ENCODE assay signal across 8 cellular contexts in genomic region chr12:94458882-94459772, GRCh38. TPM values are rescaled to one million over a fixed set of nuclear protein-coding genes. Genes with fewer than 3 reads are reported as not detected.
A peak's percentile ranks its signal among the peaks of the same experiment; 100 is the strongest.
DNase-seq lines count a peak whose midpoint lies in the region; ATAC-seq, FAIRE-seq and TF ChIP-seq lines count a peak whose summit lies in the region.

No MANE protein-coding gene starts in this region.

- DNase-seq in A172 (ENCODE audit: low spot score): peak; percentile 1
- DNase-seq in GM12892 (ENCODE audit: insufficient read length): no peak
- peak; percentile 28 for DNase-seq in NCI-H748 treated with DMSO at 0.1 percent for 48 hours (lab: John Stamatoyannopoulos, UW)
- peak in 2 of 4 experiments; percentile 8 to 9 for DNase-seq in K562 (ENCODE audit: extremely low read depth in 1 of 4, low spot score in 3 of 4)
- peak in 2 of 3 donors; percentile 11 to 17 for DNase-seq in immature natural killer cell
- no peak for DNase-seq in stimulated activated effector memory CD8-positive, alpha-beta T cell treated with anti-CD3 and anti-CD28 coated beads, Interleukin-12 subunit alpha, Interleukin-12 subunit beta, amount 100 ng/mL, for 72 hours (ENCODE audit: low spot score in 2 of 2)
- no peak for DNase-seq in NCI-H446 treated with DMSO at 0.1 percent for 48 hours (lab: John Stamatoyannopoulos, UW)

- H3K36me3 ChIP-seq in K562 (ENCODE audit: control insufficient read depth, insufficient read depth, low read length): peaks cover 25% of the 10 kb centered on the region; the same call in 2 of the 3 replicates

- under 1% methylated on average over 18 of the region's 28 CpGs for WGBS in K562 (ENCODE audit: insufficient coverage, low coverage, missing lambda C conversion rate)

- H3K4me2 ChIP-seq in K562 (ENCODE audit: insufficient read depth, low read length): peak overlapping the region; percentile 83

- peak overlapping the region; percentile 93 for H2AFZ ChIP-seq in K562 (ENCODE audit: low read depth, low read length)

- CTCF ChIA-PET in K562 (lab: Yijun Ruan, JAX; ENCODE audit: low intra/inter-chr PET ratio): no interaction called here

- POLR2A ChIA-PET in K562 (lab: Yijun Ruan, JAX): interaction anchor here (0.7 to 1.6 kb wide), 5 partner anchors 10 to 902 kb away, joined by 3 to 6 read pairs (median 4); no protein-coding TSS in a partner anchor

- peak overlapping the region; percentile 85 for H3K27ac ChIP-seq in K562 (ENCODE audit: extremely low read depth, low read depth, low read length)

- H4K20me1 ChIP-seq in K562 (replicated peaks; ENCODE audit: control insufficient read depth, insufficient read depth, low read length): no peaks in the 10 kb centered on the region

- H3K9me1 ChIP-seq in K562 (ENCODE audit: control insufficient read depth, insufficient read depth, low read length): no peaks in the 10 kb centered on the region

- in situ Hi-C loops in K562 (cut with MboI): no loop called here

- H3K4me1 ChIP-seq in K562 (replicated peaks in 1 of 2; ENCODE audit: control insufficient read depth in 2 of 2, insufficient read depth in 2 of 2, low read length in 2 of 2): peaks cover 0 to 10% of the 10 kb centered on the region in 2 experiments; a peak in 4 of 5 replicates

- peak; percentile 62 for FAIRE-seq in GM12892 (lab: Jason Lieb, UNC)
- FAIRE-seq in K562 (lab: Jason Lieb, UNC): peak; percentile 26

- peak overlapping the region; percentile 91 to 95 for H3K9ac ChIP-seq in K562 (ENCODE audit: insufficient read depth in 1 of 2, low read depth in 2 of 2, low read length in 2 of 2)

- peaks cover 58% of the 10 kb centered on the region for H3K79me2 ChIP-seq in K562 (ENCODE audit: control insufficient read depth, insufficient read depth, low read length)

- peak overlapping the region; percentile 89 to 96 (median 94) for H3K27ac Mint-ChIP-seq in immature natural killer cell
- peak overlapping the region; percentile 94 for H3K27ac Mint-ChIP-seq in stimulated activated effector memory CD8-positive, alpha-beta T cell treated with anti-CD3 and anti-CD28 coated beads, Interleukin-12 subunit alpha, Interleukin-12 subunit beta, amount 100 ng/mL, for 72 hours

- H3K36me3 Mint-ChIP-seq in immature natural killer cell: peaks cover 4 to 7% (median 4%) of the 10 kb centered on the region in 3 donors
- H3K36me3 Mint-ChIP-seq in stimulated activated effector memory CD8-positive, alpha-beta T cell treated with anti-CD3 and anti-CD28 coated beads, Interleukin-12 subunit alpha, Interleukin-12 subunit beta, amount 100 ng/mL, for 72 hours: peaks cover 21% of the 10 kb centered on the region

- no peaks in the 10 kb centered on the region for H3K9me3 Mint-ChIP-seq in immature natural killer cell
- no peaks in the 10 kb centered on the region for H3K9me3 Mint-ChIP-seq in stimulated activated effector memory CD8-positive, alpha-beta T cell treated with anti-CD3 and anti-CD28 coated beads, Interleukin-12 subunit alpha, Interleukin-12 subunit beta, amount 100 ng/mL, for 72 hours

- peak overlapping the region; percentile 92 to 97 (median 95) for H3K4me3 Mint-ChIP-seq in immature natural killer cell
- peak overlapping the region; percentile 93 for H3K4me3 Mint-ChIP-seq in stimulated activated effector memory CD8-positive, alpha-beta T cell treated with anti-CD3 and anti-CD28 coated beads, Interleukin-12 subunit alpha, Interleukin-12 subunit beta, amount 100 ng/mL, for 72 hours

- intact Hi-C loops in K562 (cut with micrococcal nuclease): no loop called here

- no peak for TF ChIP-seq POLR2A in GM12892 (IDR thresholded peaks at IDR 0.05; ENCODE audit: low read depth, low read length)
- TF ChIP-seq POLR2A in K562 (conservative IDR thresholded peaks at IDR 0.05): no peak

- no peak; a peak in 1 of 4 replicates for TF ChIP-seq RAD21 in K562 (CRISPR knock-in tag; conservative IDR thresholded peaks at IDR 0.05 in 1 of 2, IDR thresholded peaks at IDR 0.05 in 1 of 2)

- BruUV-seq in K562 (replicated peaks; lab: Mats Ljungman, UMichigan): TSS peak; percentile 75

- H3K4me1 Mint-ChIP-seq in immature natural killer cell: peaks cover 20 to 33% of the 10 kb centered on the region in 2 donors
- peaks cover 23% of the 10 kb centered on the region for H3K4me1 Mint-ChIP-seq in stimulated activated effector memory CD8-positive, alpha-beta T cell treated with anti-CD3 and anti-CD28 coated beads, Interleukin-12 subunit alpha, Interleukin-12 subunit beta, amount 100 ng/mL, for 72 hours

- H3K27me3 Mint-ChIP-seq in immature natural killer cell (ENCODE audit: low read depth in 3 of 3): peaks cover 6 to 12% (median 10%) of the 10 kb centered on the region in 3 donors

- TF ChIP-seq EP300 in K562 (IDR thresholded peaks at IDR 0.05; ENCODE audit: low read length): no peak

- H3K4me3 ChIP-seq in K562: peak overlapping the region; percentile 96

- no peak for TF ChIP-seq CTCF in K562 (IDR thresholded peaks at IDR 0.05 in 2 of 3, conservative IDR thresholded peaks at IDR 0.05 in 1 of 3; ENCODE audit: insufficient read depth in 2 of 3, low read depth in 1 of 3, low read length in 3 of 3)

- H3K27me3 ChIP-seq in K562 (ENCODE audit: control insufficient read depth in 2 of 2, insufficient read depth in 2 of 2, low read length in 2 of 2): no peaks in the 10 kb centered on the region

- H3K9me3 ChIP-seq in K562 (replicated peaks; ENCODE audit: control insufficient read depth, insufficient read depth, low read depth, low read length): peaks cover 5% of the 10 kb centered on the region; the same call in 1 of the 2 replicates

- ATAC-seq in HG02981 (IDR thresholded peaks at IDR 0.05; ENCODE audit: unreplicated experiment) (peak; percentile 27), K562 (peak; percentile 80)
- peak; percentile 63 for ATAC-seq in stimulated activated effector memory CD8-positive, alpha-beta T cell treated with anti-CD3 and anti-CD28 coated beads, Interleukin-12 subunit alpha, Interleukin-12 subunit beta, amount 100 ng/mL, for 72 hours

TF ChIP-seq in K562, 482 proteins besides CTCF, POLR2A, EP300 and RAD21 (continues in another document):
- TF ChIP-seq HDAC1 (IDR thresholded peaks at IDR 0.05): peak in 1 of 2 experiments; percentile 57; a peak in 2 of 4 replicates
- TF ChIP-seq KDM2B (CRISPR knock-in tag; IDR thresholded peaks at IDR 0.05): 0 out of 2 replicates have a peak, but pooled peaks have one; percentile 31
- peak; percentile 37; the same call in 1 of the 2 replicates for TF ChIP-seq ETV5 (CRISPR knock-in tag; IDR thresholded peaks at IDR 0.05; ENCODE audit: low read depth)
- TF ChIP-seq NCOR1 (IDR thresholded peaks at IDR 0.05): no peak
- TF ChIP-seq ZBTB1 (CRISPR knock-in tag; IDR thresholded peaks at IDR 0.05; ENCODE audit: borderline replicate concordance, low read depth): peak; percentile 99
- 0 out of 2 replicates have a peak, but pooled peaks have one; percentile 14 for TF ChIP-seq ZNF175 (CRISPR knock-in tag; IDR thresholded peaks at IDR 0.05; ENCODE audit: low read depth)
- peak; percentile 17; the same call in 1 of the 2 replicates for TF ChIP-seq SMARCA4 (IDR thresholded peaks at IDR 0.05)
- no peak for TF ChIP-seq HDGF (IDR thresholded peaks at IDR 0.05)
- peak; percentile 78; the same call in 1 of the 2 replicates for TF ChIP-seq HDAC2 (IDR thresholded peaks at IDR 0.05)
- peak; percentile 81 for TF ChIP-seq RBBP5 (IDR thresholded peaks at IDR 0.05; ENCODE audit: borderline replicate concordance, insufficient read depth, low read length, poor library complexity, severe bottlenecking)
- TF ChIP-seq ATF6 (CRISPR knock-in tag; IDR thresholded peaks at IDR 0.05): peak; percentile 34; the same call in 1 of the 2 replicates

RNA-seq across cellular contexts. Expression of gene CEP83, which starts 0.5 kb away (rescaled TPM):
- 8.7 and 9.3 TPM in 2 replicates for total RNA-seq in A172 (2014; rRNA removed; shearing (Covaris generic))
- polyA plus RNA-seq in GM12892 (2012; ENCODE audit: missing spikeins): 18.0 TPM
- total RNA-seq in K562 (2011; cell fraction: chromatin; rRNA removed; ENCODE audit: low replicate concordance): 77.1 and 210 TPM in 2 replicates
- total RNA-seq in K562 (2011; cell fraction: nucleolus; rRNA removed): 33.5 and 39.5 TPM in 2 replicates
- 76.4 and 106 TPM in 2 replicates for total RNA-seq in K562 (2011; cell fraction: nucleoplasm; rRNA removed)
- total RNA-seq in K562 (2014; rRNA removed): 18.3 and 21.8 TPM in 2 replicates
- 40.5 and 43.1 TPM in 2 replicates for total RNA-seq in K562 (2014; rRNA removed; fragmentation: Illumina TruSeq; extraction: Trizol)
- 33.2 and 36.0 TPM in 2 replicates for total RNA-seq in K562 (2015; rRNA removed; fragmentation: Illumina TruSeq; extraction: Trizol)
- total RNA-seq in K562 (2021): 21.7 and 25.0 TPM in 2 replicates
- polyA plus RNA-seq in K562 (2011; rRNA removed): 23.3 and 31.3 TPM in 2 replicates
- polyA plus RNA-seq in K562 (2011; cell fraction: cytosol; rRNA removed): 4.2 and 5.7 TPM in 2 replicates
- polyA plus RNA-seq in K562 (2011; cell fraction: nucleus; rRNA removed): 40.3 and 67.7 TPM in 2 replicates
- polyA plus RNA-seq in K562 (2012): 10.4 and 12.2 TPM in 2 replicates
- polyA plus RNA-seq in K562 (2014; fragmentation: Illumina TruSeq; extraction: Trizol): 25.9 and 34.0 TPM in 2 replicates
- polyA plus RNA-seq in K562 (2014; fragmentation: Nextera tagmentation; extraction: Ambion mirVana): 1 to 10 TPM; 5.3 to 6.8 TPM
- 26.3 and 35.3 TPM in 2 replicates for polyA plus RNA-seq in K562 (2014; rRNA removed)
- polyA minus RNA-seq in K562 (2011; rRNA and poly(A)+ RNA removed): 36.0 and 47.7 TPM in 2 replicates
- polyA minus RNA-seq in K562 (2011; cell fraction: cytosol; rRNA and poly(A)+ RNA removed): 9.1 and 10.1 TPM in 2 replicates
- polyA minus RNA-seq in K562 (2011; cell fraction: nucleus; rRNA and poly(A)+ RNA removed): 59.0 and 84.1 TPM in 2 replicates
- polyA plus RNA-seq in immature natural killer cell: 1 to 10 TPM; 2.0 to 4.4 (median 4.1) TPM

Comparison
In these comparisons a context has a peak if more than half of its experiments do, and no peak if none do; other contexts are left out.
1. DNase-seq: peak in A172 (single experiment), NCI-H748 treated with DMSO at 0.1 percent for 48 hours (single experiment) and immature natural killer cell (2 of 3); none in GM12892 (single experiment), stimulated activated effector memory CD8-positive, alpha-beta T cell treated with anti-CD3 and anti-CD28 coated beads, Interleukin-12 subunit alpha, Interleukin-12 subunit beta, amount 100 ng/mL, for 72 hours (0 of 2) and NCI-H446 treated with DMSO at 0.1 percent for 48 hours (single experiment).
2. ATAC-seq: peak in every context shown above with its lines; median percentile 80 in K562; 63 in stimulated activated effector memory CD8-positive, alpha-beta T cell treated with anti-CD3 and anti-CD28 coated beads, Interleukin-12 subunit alpha, Interleukin-12 subunit beta, amount 100 ng/mL, for 72 hours; 27 in HG02981.